Comparison of ENCODE assay signal across 8 cellular contexts in the genomic region with DNA sequence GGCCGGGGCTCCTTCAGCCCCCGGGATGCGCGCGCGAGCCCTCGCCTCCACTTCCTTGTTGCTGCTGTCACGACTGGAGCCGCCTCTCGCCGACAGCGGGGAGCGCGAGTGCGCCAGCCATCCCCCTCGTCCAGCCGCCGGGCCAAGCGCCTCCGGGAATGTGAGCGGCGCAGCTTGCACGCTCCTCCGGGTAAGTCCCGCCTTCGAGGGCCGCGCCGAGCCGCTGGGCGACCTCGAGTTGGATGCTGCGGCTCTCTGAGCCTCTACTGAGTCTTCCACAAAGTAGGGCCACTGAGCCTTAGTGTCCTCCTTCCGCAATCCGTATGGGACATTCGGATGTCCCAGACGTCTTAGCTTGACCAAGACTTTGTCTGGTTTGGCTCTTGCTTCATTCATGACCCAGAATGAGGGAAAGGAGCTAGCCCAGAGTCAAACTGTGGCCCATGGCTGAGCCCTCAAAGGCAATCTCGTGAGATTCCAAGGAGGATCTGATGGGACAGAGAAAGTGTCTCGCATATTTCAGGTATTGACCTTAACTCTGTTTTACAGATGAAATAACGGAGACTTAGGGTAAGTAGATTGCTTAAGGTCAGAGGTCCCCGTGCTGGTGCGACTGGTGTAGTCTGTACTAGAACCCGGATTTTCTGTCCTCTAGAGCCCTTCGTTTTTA. TPM values are rescaled to one million over a fixed set of nuclear protein-coding genes. Genes with fewer than 3 reads are reported as not detected.
DNase-seq lines count a peak whose midpoint lies in the region; ATAC-seq and TF ChIP-seq lines count a peak whose summit lies in the region.

No MANE protein-coding gene starts in this region.

- no peak overlapping the region for H2BK120ac ChIP-seq in neuronal stem cell (ENCODE audit: low read depth, low read length)

- peaks cover 35 to 41% (median 36%) of the 10 kb centered on the region in 11 experiments for H3K36me3 ChIP-seq in BLaER1 treated with 17β-estradiol and CSF1 and Interleukin-3, amounts not matched to agents 10 nM and 100 nM
- peaks cover 6 to 26% of the 10 kb centered on the region in 2 donors for H3K36me3 ChIP-seq in neuronal stem cell (replicated peaks in 1 of 2; ENCODE audit: control insufficient read depth in 2 of 2, insufficient read depth in 2 of 2, low read length in 2 of 2)

- no peak overlapping the region for H2BK15ac ChIP-seq in neuronal stem cell (ENCODE audit: low read length)

- DNase-seq in NCI-H226 (peak; percentile 9), fibroblast of pulmonary artery (ENCODE audit: low read depth) (peak; percentile 56), neuronal stem cell (ENCODE audit: low spot score) (peak; percentile 32), type B pancreatic cell (ENCODE audit: extremely low spot score, unreplicated experiment) (peak; percentile 70)
- DNase-seq in activated T-cell treated with anti-CD3 and anti-CD28 coated beads, Interleukin-2, amount 50 U/mL, for 72 hours: peak; percentile 48 to 53

- no peak for TF ChIP-seq CTCF in fibroblast of pulmonary artery (IDR thresholded peaks at IDR 0.05; ENCODE audit: low read length, missing control alignments)
- no peak for TF ChIP-seq CTCF in type B pancreatic cell (conservative IDR thresholded peaks at IDR 0.05)

- H3K27me3 Mint-ChIP-seq in activated T-cell treated with anti-CD3 and anti-CD28 coated beads, Interleukin-2, amount 50 U/mL, for 72 hours (ENCODE audit: low read depth): no peaks in the 10 kb centered on the region
- H3K27me3 Mint-ChIP-seq in type B pancreatic cell: no peaks in the 10 kb centered on the region

- peak overlapping the region; percentile 81 for H2AK5ac ChIP-seq in neuronal stem cell (ENCODE audit: low read depth, low read length)

- peak overlapping the region; percentile 97 for H3K27ac Mint-ChIP-seq in activated T-cell treated with anti-CD3 and anti-CD28 coated beads, Interleukin-2, amount 50 U/mL, for 72 hours
- H3K27ac Mint-ChIP-seq in type B pancreatic cell: peak overlapping the region; percentile 94

- no peaks in the 10 kb centered on the region for H3K9me3 Mint-ChIP-seq in activated T-cell treated with anti-CD3 and anti-CD28 coated beads, Interleukin-2, amount 50 U/mL, for 72 hours
- no peaks in the 10 kb centered on the region for H3K9me3 Mint-ChIP-seq in type B pancreatic cell

- H3K9ac ChIP-seq in BLaER1 treated with 17β-estradiol and CSF1 and Interleukin-3, amounts not matched to agents 10 nM and 100 nM: peak overlapping the region; percentile 93 to 100 (median 98)
- peak overlapping the region; percentile 94 for H3K9ac ChIP-seq in neuronal stem cell (ENCODE audit: low read depth, low read length, poor library complexity)

- no CpG with 5 or more reads among the region's 44 CpGs for WGBS in neuronal stem cell (ENCODE audit: extremely low coverage in 2 of 2, insufficient read length in 2 of 2, insufficient replicate concordance in 1 of 2), 2 donors

- peak overlapping the region; percentile 95 for H3K23ac ChIP-seq in neuronal stem cell (ENCODE audit: low read depth, low read length, poor library complexity)

- no peak overlapping the region for H4K91ac ChIP-seq in neuronal stem cell (ENCODE audit: low read depth, low read length, poor library complexity)

- H3K18ac ChIP-seq in neuronal stem cell (ENCODE audit: low read length): peak overlapping the region; percentile 95

- no peak overlapping the region for H4K8ac ChIP-seq in neuronal stem cell (ENCODE audit: low read depth, low read length)

- ATAC-seq in GM21737 (IDR thresholded peaks at IDR 0.05; ENCODE audit: unreplicated experiment): peak; percentile 26
- peak; percentile 16 to 18 for ATAC-seq in activated T-cell treated with anti-CD3 and anti-CD28 coated beads, Interleukin-2, amount 50 U/mL, for 72 hours (replicated peaks in 1 of 2)
- ATAC-seq in GM21619 (IDR thresholded peaks at IDR 0.05; ENCODE audit: unreplicated experiment): no peak

- peak overlapping the region; percentile 93 for H3K4me3 Mint-ChIP-seq in activated T-cell treated with anti-CD3 and anti-CD28 coated beads, Interleukin-2, amount 50 U/mL, for 72 hours
- H3K4me3 Mint-ChIP-seq in type B pancreatic cell: peak overlapping the region; percentile 96

- peak overlapping the region; percentile 77 to 97 (median 90) for H3K4me2 ChIP-seq in BLaER1 treated with 17β-estradiol and CSF1 and Interleukin-3, amounts not matched to agents 10 nM and 100 nM
- peak overlapping the region; percentile 80 for H3K4me2 ChIP-seq in neuronal stem cell (ENCODE audit: insufficient read depth, low read length, poor library complexity, severe bottlenecking)

- peaks cover 39 to 52% (median 44%) of the 10 kb centered on the region in 11 experiments; a peak in 20 of 22 replicates for H4K20me1 ChIP-seq in BLaER1 treated with 17β-estradiol and CSF1 and Interleukin-3, amounts not matched to agents 10 nM and 100 nM

- H3K79me1 ChIP-seq in neuronal stem cell (ENCODE audit: low read depth, low read length): no peaks in the 10 kb centered on the region

- H3K27ac ChIP-seq in BLaER1 treated with 17β-estradiol and CSF1 and Interleukin-3, amounts not matched to agents 10 nM and 100 nM: peak overlapping the region; percentile 92 to 100 (median 98)
- peak overlapping the region; percentile 54 for H3K27ac ChIP-seq in neuronal stem cell (replicated peaks; ENCODE audit: low read length)

- no peaks in the 10 kb centered on the region for H3K9me3 ChIP-seq in BLaER1 treated with 17β-estradiol and CSF1 and Interleukin-3, amounts not matched to agents 10 nM and 100 nM (replicated peaks in 1 of 11)
- no peaks in the 10 kb centered on the region for H3K9me3 ChIP-seq in neuronal stem cell (replicated peaks in 1 of 2; ENCODE audit: control insufficient read depth in 2 of 2, insufficient read depth in 1 of 2, low read depth in 1 of 2, low read length in 2 of 2)

- H2BK12ac ChIP-seq in neuronal stem cell (ENCODE audit: low read length): no peak overlapping the region

- peak overlapping the region; percentile 89 to 99 (median 93) for H3K4me3 ChIP-seq in BLaER1 treated with 17β-estradiol and CSF1 and Interleukin-3, amounts not matched to agents 10 nM and 100 nM
- H3K4me3 ChIP-seq in fibroblast of pulmonary artery (replicated peaks; ENCODE audit: low read depth, low read length) (peak overlapping the region; percentile 78), neuronal stem cell (ENCODE audit: low read length in 2 of 2) (peak overlapping the region; percentile 63 to 94)

- no peaks in the 10 kb centered on the region for H3K27me3 ChIP-seq in BLaER1 treated with 17β-estradiol and CSF1 and Interleukin-3, amounts not matched to agents 10 nM and 100 nM
- no peaks in the 10 kb centered on the region for H3K27me3 ChIP-seq in neuronal stem cell (ENCODE audit: control insufficient read depth in 3 of 3, insufficient read depth in 3 of 3, low read depth in 1 of 3, low read length in 3 of 3)

- peaks cover 41% of the 10 kb centered on the region for H3K4me1 Mint-ChIP-seq in activated T-cell treated with anti-CD3 and anti-CD28 coated beads, Interleukin-2, amount 50 U/mL, for 72 hours (ENCODE audit: low read depth)
- peaks cover 26% of the 10 kb centered on the region for H3K4me1 Mint-ChIP-seq in type B pancreatic cell (ENCODE audit: unreplicated experiment)

- peak overlapping the region; percentile 83 for H2AFZ ChIP-seq in neuronal stem cell (ENCODE audit: low read length)

- H3K4ac ChIP-seq in neuronal stem cell (ENCODE audit: low read length): no peak overlapping the region

- H2BK5ac ChIP-seq in neuronal stem cell (ENCODE audit: low read length): no peak overlapping the region

- peaks cover 24 to 43% (median 28%) of the 10 kb centered on the region in 10 experiments for H3K4me1 ChIP-seq in BLaER1 treated with 17β-estradiol and CSF1 and Interleukin-3, amounts not matched to agents 10 nM and 100 nM
- H3K4me1 ChIP-seq in neuronal stem cell (ENCODE audit: control insufficient read depth in 2 of 2, insufficient read depth in 1 of 2, low read depth in 1 of 2, low read length in 2 of 2): peaks cover 5 to 6% of the 10 kb centered on the region in 2 donors

- H3K14ac ChIP-seq in neuronal stem cell (ENCODE audit: low read length): peak overlapping the region; percentile 90

- peaks cover 10 to 12% of the 10 kb centered on the region in 2 donors for H3K36me3 Mint-ChIP-seq in activated T-cell treated with anti-CD3 and anti-CD28 coated beads, Interleukin-2, amount 50 U/mL, for 72 hours (ENCODE audit: insufficient read depth in 2 of 2)
- H3K36me3 Mint-ChIP-seq in type B pancreatic cell: peaks cover 11% of the 10 kb centered on the region

RNA-seq across cellular contexts. Expression of a gene that starts 0.6 kb away (rescaled TPM):
- total RNA-seq in activated T-cell treated with anti-CD3 and anti-CD28 coated beads, Interleukin-2, amount 50 U/mL, for 72 hours: 10 to 100 TPM; 32.2 to 34.6 TPM
- polyA plus RNA-seq in neuronal stem cell (2013, experiment 1 of 2): 17.8 TPM
- polyA plus RNA-seq in neuronal stem cell (2013, experiment 2 of 2): 17.2 TPM
- 36.3 and 40.5 TPM in 2 replicates for total RNA-seq in type B pancreatic cell (ENCODE audit: low replicate concordance)

RNA-seq across cellular contexts. Expression of a gene that starts 0.7 kb away (rescaled TPM):
- 1 to 10 TPM; 2.6 to 3.1 TPM for total RNA-seq in activated T-cell treated with anti-CD3 and anti-CD28 coated beads, Interleukin-2, amount 50 U/mL, for 72 hours
- 4.2 TPM for polyA plus RNA-seq in neuronal stem cell (2013, experiment 1 of 2)
- polyA plus RNA-seq in neuronal stem cell (2013, experiment 2 of 2): 3.6 TPM
- total RNA-seq in type B pancreatic cell (ENCODE audit: low replicate concordance): 4.9 and 5.5 TPM in 2 replicates

RNA-seq across cellular contexts. Expression of a gene that starts 40.6 kb away (rescaled TPM):
- total RNA-seq in activated T-cell treated with anti-CD3 and anti-CD28 coated beads, Interleukin-2, amount 50 U/mL, for 72 hours: 1 to 10 TPM; 7.5 to 8.0 TPM
- 6.6 TPM for polyA plus RNA-seq in neuronal stem cell (2013, experiment 1 of 2)
- polyA plus RNA-seq in neuronal stem cell (2013, experiment 2 of 2): 6.5 TPM
- 7.8 and 17.4 TPM in 2 replicates for total RNA-seq in type B pancreatic cell (ENCODE audit: low replicate concordance)

RNA-seq across cellular contexts. Expression of a gene that starts 56.5 kb away (rescaled TPM):
- total RNA-seq in activated T-cell treated with anti-CD3 and anti-CD28 coated beads, Interleukin-2, amount 50 U/mL, for 72 hours: under 1 TPM in 1 of 2 donors, not detected in 1; 0.05 TPM
- polyA plus RNA-seq in neuronal stem cell (2013, experiment 1 of 2): not detected
- not detected for polyA plus RNA-seq in neuronal stem cell (2013, experiment 2 of 2)
- total RNA-seq in type B pancreatic cell (ENCODE audit: low replicate concordance): not detected in 2 replicates

Comparison
In these comparisons a context has a peak if more than half of its experiments do, and no peak if none do; other contexts are left out.
1. DNase-seq: peak in every context shown above with its lines; median percentile 70 in type B pancreatic cell; 56 in fibroblast of pulmonary artery; 50 in activated T-cell treated with anti-CD3 and anti-CD28 coated beads, Interleukin-2, amount 50 U/mL, for 72 hours; 32 in neuronal stem cell; 9 in NCI-H226.